12 cellular contexts compared by ENCODE assay signal in the genomic region with DNA sequence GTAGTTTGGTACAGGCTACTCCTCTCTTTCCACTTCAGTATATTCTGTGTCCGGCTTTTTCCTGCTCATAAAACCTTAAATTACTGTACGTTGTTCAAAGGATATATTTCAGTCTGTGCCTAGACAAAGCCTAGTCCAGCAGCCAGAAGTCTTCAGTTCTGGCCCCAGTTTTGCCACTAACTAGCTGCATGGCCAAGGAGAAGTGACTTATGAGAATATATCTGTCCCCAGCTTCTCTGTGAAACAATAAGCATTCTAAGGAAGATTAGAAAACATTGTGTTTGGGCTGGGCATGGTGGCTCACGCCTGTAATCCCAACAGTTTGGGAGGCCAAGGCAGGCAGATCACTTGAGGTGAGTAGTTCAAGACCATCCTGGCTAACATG.
DNase-seq lines count a peak whose midpoint lies in the region; ATAC-seq and TF ChIP-seq lines count a peak whose summit lies in the region.
"Had no signal": no experiment of that assay in that cellular context is flagged by ENCODE, and none has a peak within 500 bp of the region (broad histone marks: within the 10 kb centered on the region; RNA-seq: fewer than 3 reads in every experiment).

No MANE protein-coding gene starts in this region.

- CTCF ChIA-PET in AG04450 (lab: Charles Lee) = interaction anchor here (0.7 kb wide), 1 partner anchor 276 kb away, joined by 3 read pairs; no protein-coding TSS in a partner anchor
- CTCF ChIA-PET in CD4-positive, alpha-beta T cell (lab: Charles Lee) = no interaction called here

- H3K27me3 ChIP-seq in AG04450 (ENCODE audit: control insufficient read depth, insufficient read depth, low read length) (no peaks in the 10 kb centered on the region), hepatocyte (no peaks in the 10 kb centered on the region)
- H3K27me3 ChIP-seq in CD4-positive, alpha-beta T cell (ENCODE audit: control insufficient read depth, insufficient read depth, low read length) = no peaks in the 10 kb centered on the region
- H3K27me3 ChIP-seq: right lobe of liver had no signal

- no peaks in the 10 kb centered on the region for H3K4me1 Mint-ChIP-seq in CD4-positive, alpha-beta T cell (ENCODE audit: low read depth)

- DNase-seq in AG04450 (ENCODE audit: low read depth, low spot score) (no peak), hepatocyte (ENCODE audit: low spot score) (no peak), NCI-H345 treated with DMSO at 0.1 percent for 48 hours (lab: John Stamatoyannopoulos, UW; ENCODE audit: unreplicated experiment) (no peak), GM19240 (ENCODE audit: insufficient read length, low spot score) (no peak), NCI-H2029 (lab: John Stamatoyannopoulos, UW) (no peak)
- DNase-seq in CD4-positive, alpha-beta T cell = no peak
- DNase-seq: activated CD4-positive, alpha-beta T cell treated with anti-CD3 and anti-CD28 coated beads, Interleukin-2, amount 50 U/mL, for 1 hour; effector CD8-positive, alpha-beta T cell; right lobe of liver had no signal

- H3K27ac ChIP-seq in AG04450 (ENCODE audit: low read depth, low read length) (peak overlapping the region; percentile 66), hepatocyte (peak overlapping the region; percentile 55)
- H3K27ac ChIP-seq in CD4-positive, alpha-beta T cell (ENCODE audit: low read depth, low read length) = no peak overlapping the region

- no peaks in the 10 kb centered on the region for H4K20me1 ChIP-seq in hepatocyte (ENCODE audit: insufficient read depth, poor library complexity, severe bottlenecking)

- TF ChIP-seq CTCF in AG04450 (IDR thresholded peaks at IDR 0.05; ENCODE audit: low read depth, low read length) (no peak), hepatocyte (IDR thresholded peaks at IDR 0.05; ENCODE audit: poor library complexity) (no peak)
- TF ChIP-seq CTCF in CD4-positive, alpha-beta T cell (IDR thresholded peaks at IDR 0.05) = no peak

- intact Hi-C loops in CD4-positive, alpha-beta T cell (cut with DNase I, micrococcal nuclease) = no loop called here

- no peak overlapping the region for H3K4me3 Mint-ChIP-seq in CD4-positive, alpha-beta T cell
- H3K4me3 Mint-ChIP-seq: activated naive CD8-positive, alpha-beta T cell had no signal

- POLR2A ChIA-PET in AG04450 (lab: Yijun Ruan, JAX) = interaction anchor here (0.6 kb wide), 1 partner anchor 9 kb away, joined by 4 read pairs; no protein-coding TSS in a partner anchor
- POLR2A ChIA-PET in CD4-positive, alpha-beta T cell (lab: Charles Lee) = no interaction called here

- H3K4me3 ChIP-seq in AG04450 (ENCODE audit: low read depth, low read length) = no peak overlapping the region
- no peak overlapping the region for H3K4me3 ChIP-seq in hepatocyte
- H3K4me3 ChIP-seq: right lobe of liver had no signal

- H3K4me1 ChIP-seq in hepatocyte (ENCODE audit: insufficient read depth) = peaks cover 7% of the 10 kb centered on the region
- H3K4me1 ChIP-seq: right lobe of liver had no signal

- no peaks in the 10 kb centered on the region for H3K27me3 Mint-ChIP-seq in CD4-positive, alpha-beta T cell

- ATAC-seq in GM19467 (IDR thresholded peaks at IDR 0.05; ENCODE audit: unreplicated experiment) = peak; percentile 40
- peak; percentile 16 for ATAC-seq in HG03521 (IDR thresholded peaks at IDR 0.05; ENCODE audit: unreplicated experiment)
- no peak for ATAC-seq in CD4-positive, alpha-beta T cell (ENCODE audit: poor library complexity)

- H2AFZ ChIP-seq in hepatocyte = no peak overlapping the region

- H3K36me3 ChIP-seq in hepatocyte (replicated peaks; ENCODE audit: insufficient read depth, low read depth) = no peaks in the 10 kb centered on the region
- H3K36me3 ChIP-seq: right lobe of liver had no signal

- no peaks in the 10 kb centered on the region for H3K36me3 Mint-ChIP-seq in CD4-positive, alpha-beta T cell (ENCODE audit: low read depth)
- H3K36me3 Mint-ChIP-seq: activated naive CD8-positive, alpha-beta T cell had no signal

- H3K9me3 Mint-ChIP-seq in CD4-positive, alpha-beta T cell = no peaks in the 10 kb centered on the region

- 84% methylated on average over 3 of the region's 3 CpGs for WGBS in hepatocyte (ENCODE audit: low lambda C conversion rate, missing lambda C conversion rate)

- H3K9me3 ChIP-seq in AG04450 (ENCODE audit: control insufficient read depth, insufficient read depth, low read length) (no peaks in the 10 kb centered on the region), hepatocyte (ENCODE audit: low read depth) (no peaks in the 10 kb centered on the region)
- no peaks in the 10 kb centered on the region for H3K9me3 ChIP-seq in CD4-positive, alpha-beta T cell (ENCODE audit: control insufficient read depth, low read length)
- H3K9me3 ChIP-seq: right lobe of liver had no signal

- no peaks in the 10 kb centered on the region for H3K79me2 ChIP-seq in hepatocyte

- peak overlapping the region; percentile 10 for H3K4me2 ChIP-seq in hepatocyte

- H3K9me2 ChIP-seq in hepatocyte (replicated peaks; ENCODE audit: insufficient read depth) = no peaks in the 10 kb centered on the region

- H3K27ac Mint-ChIP-seq in CD4-positive, alpha-beta T cell = no peak overlapping the region
- H3K27ac Mint-ChIP-seq: activated naive CD8-positive, alpha-beta T cell had no signal
